19 cellular contexts compared by ENCODE assay signal in genomic region chr12:45260481-45260824, GRCh38. TPM values are rescaled to one million over a fixed set of nuclear protein-coding genes. Genes with fewer than 3 reads are reported as not detected.
DNase-seq lines count a peak whose midpoint lies in the region; ATAC-seq, FAIRE-seq and TF ChIP-seq lines count a peak whose summit lies in the region.
"Had no signal": no experiment of that assay in that cellular context is flagged by ENCODE, and none has a peak within 500 bp of the region (broad histone marks: within the 10 kb centered on the region; RNA-seq: fewer than 3 reads in every experiment).

No MANE protein-coding gene starts in this region.

- no peak for DNase-seq in activated naive CD8-positive, alpha-beta T cell treated with anti-CD3 and anti-CD28 coated beads, Interleukin-2, amount 10 ng/mL, durations not matched to agents 7 days and 5 days
- no peak for DNase-seq in activated naive CD8-positive, alpha-beta T cell treated with anti-CD3 and anti-CD28 coated beads, Interleukin-2, amount 50 U/mL, for 24 hours
- DNase-seq in adipocyte (ENCODE audit: low read depth) (no peak), HepG2 (ENCODE audit: low spot score) (no peak), DMS 273 treated with DMSO at 0.1 percent for 48 hours (lab: John Stamatoyannopoulos, UW) (no peak)
- DNase-seq in activated CD4-positive, alpha-beta T cell treated with anti-CD3 and anti-CD28 coated beads, Interleukin-2, amount 50 U/mL, for 4 hours: no peak
- DNase-seq: activated naive CD4-positive, alpha-beta T cell treated with Interleukin-2 at 50 U/mL for 16 hours; activated T-cell treated with anti-CD3 and anti-CD28 coated beads for 4 hours; CD4-positive, CD25-positive, alpha-beta regulatory T cell; cortex of kidney; DMS79 treated with DMSO at 0.1 percent for 48 hours; NCI-H1092; NCI-H2081 treated with DMSO at 0.1 percent for 48 hours; NCI-H524; stimulated activated naive CD8-positive, alpha-beta T cell treated with anti-CD3 and anti-CD28 coated beads, Interleukin-15, amount 100 ng/mL, for 72 hours had no signal

- no peaks in the 10 kb centered on the region for H3K27me3 ChIP-seq in adipocyte (replicated peaks; ENCODE audit: control insufficient read depth, insufficient read depth, low read length)
- no peaks in the 10 kb centered on the region for H3K27me3 ChIP-seq in HepG2 (ENCODE audit: control insufficient read depth in 1 of 2, insufficient read depth in 2 of 2, low read length in 2 of 2)
- no peaks in the 10 kb centered on the region for H3K27me3 ChIP-seq in stomach smooth muscle (ENCODE audit: control insufficient read depth in 1 of 2, insufficient read depth in 2 of 2, low read length in 2 of 2)
- H3K27me3 ChIP-seq: right atrium auricular region had no signal

- H3K4me1 ChIP-seq in adipocyte (ENCODE audit: control insufficient read depth, insufficient read depth, low read length) (peaks cover 28% of the 10 kb centered on the region), HepG2 (ENCODE audit: insufficient read depth, low read length) (peaks cover 66% of the 10 kb centered on the region), stomach smooth muscle (ENCODE audit: control insufficient read depth, insufficient read depth, low read length) (peaks cover 32% of the 10 kb centered on the region)

- peak; percentile 18 for ATAC-seq in activated naive CD8-positive, alpha-beta T cell treated with anti-CD3 and anti-CD28 coated beads, Interleukin-2, amount 10 ng/mL, durations not matched to agents 7 days and 5 days (ENCODE audit: low read depth)
- no peak for ATAC-seq in activated naive CD8-positive, alpha-beta T cell treated with anti-CD3 and anti-CD28 coated beads, Interleukin-2, amount 50 U/mL, for 24 hours
- ATAC-seq in HepG2 (no peak), HG03196 (IDR thresholded peaks at IDR 0.05; ENCODE audit: unreplicated experiment) (no peak)
- ATAC-seq: stimulated activated naive CD8-positive, alpha-beta T cell treated with anti-CD3 and anti-CD28 coated beads, Interleukin-15, amount 100 ng/mL, for 72 hours had no signal

- H3K27ac Mint-ChIP-seq in activated naive CD8-positive, alpha-beta T cell treated with anti-CD3 and anti-CD28 coated beads, Interleukin-2, amount 10 ng/mL, durations not matched to agents 7 days and 5 days: no peak overlapping the region
- H3K27ac Mint-ChIP-seq in activated naive CD8-positive, alpha-beta T cell treated with anti-CD3 and anti-CD28 coated beads, Interleukin-2, amount 50 U/mL, for 24 hours: no peak overlapping the region
- H3K27ac Mint-ChIP-seq: stimulated activated naive CD8-positive, alpha-beta T cell treated with anti-CD3 and anti-CD28 coated beads, Interleukin-15, amount 100 ng/mL, for 72 hours had no signal

- H3K9ac ChIP-seq in adipocyte (ENCODE audit: low read length) (peak overlapping the region; percentile 48), HepG2 (ENCODE audit: insufficient read depth, low read depth, low read length) (no peak overlapping the region), stomach smooth muscle (ENCODE audit: low read length in 2 of 2) (no peak overlapping the region)

- H3K36me3 ChIP-seq in adipocyte (ENCODE audit: control insufficient read depth, insufficient read depth, low read length, severe bottlenecking): no peaks in the 10 kb centered on the region
- H3K36me3 ChIP-seq in HepG2 (replicated peaks in 1 of 2; ENCODE audit: control insufficient read depth in 1 of 2, insufficient read depth in 2 of 2, low read length in 2 of 2): no peaks in the 10 kb centered on the region
- no peaks in the 10 kb centered on the region for H3K36me3 ChIP-seq in stomach smooth muscle (ENCODE audit: control insufficient read depth in 2 of 2, insufficient read depth in 2 of 2, low read length in 2 of 2)
- H3K36me3 ChIP-seq: right atrium auricular region had no signal

- H3K79me2 ChIP-seq in HepG2 (ENCODE audit: insufficient read depth, low read length): peaks cover 14% of the 10 kb centered on the region

- no peak for TF ChIP-seq POLR2A in HepG2 (IDR thresholded peaks at IDR 0.05; ENCODE audit: insufficient read depth in 1 of 2, low read depth in 2 of 2, low read length in 2 of 2)

- no peaks in the 10 kb centered on the region for H4K20me1 ChIP-seq in HepG2 (ENCODE audit: insufficient read depth, low read length)

- WGBS in HepG2 (ENCODE audit: low lambda C conversion rate): 83% methylated on average over 2 of the region's 2 CpGs

- H3K9me3 ChIP-seq in adipocyte (ENCODE audit: control insufficient read depth, low read length): no peaks in the 10 kb centered on the region
- H3K9me3 ChIP-seq in HepG2 (ENCODE audit: low read length): no peaks in the 10 kb centered on the region
- H3K9me3 ChIP-seq in stomach smooth muscle (ENCODE audit: control insufficient read depth in 2 of 2, low read length in 2 of 2): no peaks in the 10 kb centered on the region
- H3K9me3 ChIP-seq: right atrium auricular region had no signal

- H3K4me2 ChIP-seq in HepG2 (ENCODE audit: low read depth, low read length): peak overlapping the region; percentile 83

- peak overlapping the region; percentile 82 for H3K27ac ChIP-seq in HepG2 (ENCODE audit: extremely low read length, insufficient read depth, low read length)
- H3K27ac ChIP-seq in stomach smooth muscle (ENCODE audit: low read length): peak overlapping the region; percentile 37
- H3K27ac ChIP-seq: right atrium auricular region had no signal

- H3K4me1 Mint-ChIP-seq in activated naive CD8-positive, alpha-beta T cell treated with anti-CD3 and anti-CD28 coated beads, Interleukin-2, amount 10 ng/mL, durations not matched to agents 7 days and 5 days: peaks cover 14% of the 10 kb centered on the region
- peaks cover 17% of the 10 kb centered on the region for H3K4me1 Mint-ChIP-seq in activated naive CD8-positive, alpha-beta T cell treated with anti-CD3 and anti-CD28 coated beads, Interleukin-2, amount 50 U/mL, for 24 hours

- intact Hi-C loops in HepG2 (cut with micrococcal nuclease; ENCODE audit: unreplicated experiment): loop anchor here (1.0 to 5.0 kb wide), 3 partner anchors 9 to 43 kb away; partner anchors contain the start of gene ANO6

- TF ChIP-seq CTCF in HepG2 (CRISPR knock-in tag; IDR thresholded peaks at IDR 0.05): peak; percentile 26; the same call in 1 of the 2 replicates

- BruUV-seq in HepG2 (replicated peaks; lab: Mats Ljungman, UMichigan): no TSS peak

- POLR2A ChIA-PET in activated naive CD8-positive, alpha-beta T cell treated with anti-CD3 and anti-CD28 coated beads, Interleukin-2, amount 10 ng/mL, durations not matched to agents 7 days and 5 days (lab: Charles Lee): no interaction called here
- POLR2A ChIA-PET in HepG2 (lab: Yijun Ruan, JAX): interaction anchor here (0.7 to 2.4 kb wide), 9 partner anchors 11 to 468 kb away, joined by 3 to 13 read pairs (median 5); partner anchors contain the start of genes ANO6 and ARID2

- CTCF ChIA-PET in HepG2 (lab: Yijun Ruan, JAX; ENCODE audit: low intra/inter-chr PET ratio, low total read pairs): no interaction called here

- H3K4me3 Mint-ChIP-seq in activated naive CD8-positive, alpha-beta T cell treated with anti-CD3 and anti-CD28 coated beads, Interleukin-2, amount 10 ng/mL, durations not matched to agents 7 days and 5 days: no peak overlapping the region
- no peak overlapping the region for H3K4me3 Mint-ChIP-seq in activated naive CD8-positive, alpha-beta T cell treated with anti-CD3 and anti-CD28 coated beads, Interleukin-2, amount 50 U/mL, for 24 hours
- H3K4me3 Mint-ChIP-seq: CD4-positive, CD25-positive, alpha-beta regulatory T cell; stimulated activated naive CD8-positive, alpha-beta T cell treated with anti-CD3 and anti-CD28 coated beads, Interleukin-15, amount 100 ng/mL, for 72 hours had no signal

- no peak overlapping the region for H3K4me3 ChIP-seq in adipocyte (ENCODE audit: low read length)
- peak overlapping the region in 2 of 3 experiments; percentile 40 to 50; a peak in 1 of 6 replicates for H3K4me3 ChIP-seq in HepG2 (replicated peaks in 1 of 3; ENCODE audit: insufficient read depth in 1 of 3, low read depth in 2 of 3, low read length in 3 of 3)
- H3K4me3 ChIP-seq in stomach smooth muscle (ENCODE audit: low read length in 2 of 2): no peak overlapping the region
- H3K4me3 ChIP-seq: right atrium auricular region had no signal

- TF ChIP-seq EP300 in HepG2 (IDR thresholded peaks at IDR 0.05; ENCODE audit: low read depth in 2 of 2, low read length in 2 of 2): no peak
- TF ChIP-seq EP300 in HepG2 (CRISPR knock-in tag; IDR thresholded peaks at IDR 0.05; ENCODE audit: borderline replicate concordance): no peak

- no peak for FAIRE-seq in HepG2 (lab: Jason Lieb, UNC)
- FAIRE-seq: A204.1 had no signal

- in situ Hi-C loops in HepG2 (cut with HindIII; ENCODE audit: extremely low pct_ligation_motif_present, low pct_unique_long_range_greater_than_20kb): loop anchor here (5.0 kb wide), 1 partner anchor 33 kb away; no protein-coding TSS in a partner anchor

- no peaks in the 10 kb centered on the region for H3K27me3 Mint-ChIP-seq in activated naive CD8-positive, alpha-beta T cell treated with anti-CD3 and anti-CD28 coated beads, Interleukin-2, amount 10 ng/mL, durations not matched to agents 7 days and 5 days
- H3K27me3 Mint-ChIP-seq in activated naive CD8-positive, alpha-beta T cell treated with anti-CD3 and anti-CD28 coated beads, Interleukin-2, amount 50 U/mL, for 24 hours: no peaks in the 10 kb centered on the region
- H3K27me3 Mint-ChIP-seq: CD4-positive, CD25-positive, alpha-beta regulatory T cell; stimulated activated naive CD8-positive, alpha-beta T cell treated with anti-CD3 and anti-CD28 coated beads, Interleukin-15, amount 100 ng/mL, for 72 hours had no signal

- peaks cover 12% of the 10 kb centered on the region for H3K36me3 Mint-ChIP-seq in activated naive CD8-positive, alpha-beta T cell treated with anti-CD3 and anti-CD28 coated beads, Interleukin-2, amount 10 ng/mL, durations not matched to agents 7 days and 5 days
- no peaks in the 10 kb centered on the region for H3K36me3 Mint-ChIP-seq in activated naive CD8-positive, alpha-beta T cell treated with anti-CD3 and anti-CD28 coated beads, Interleukin-2, amount 50 U/mL, for 24 hours (ENCODE audit: low read depth)

- TF ChIP-seq RAD21 in HepG2 (CRISPR knock-in tag; IDR thresholded peaks at IDR 0.05): no peak

- no peaks in the 10 kb centered on the region for H3K9me3 Mint-ChIP-seq in activated naive CD8-positive, alpha-beta T cell treated with anti-CD3 and anti-CD28 coated beads, Interleukin-2, amount 10 ng/mL, durations not matched to agents 7 days and 5 days
- H3K9me3 Mint-ChIP-seq in activated naive CD8-positive, alpha-beta T cell treated with anti-CD3 and anti-CD28 coated beads, Interleukin-2, amount 50 U/mL, for 24 hours: no peaks in the 10 kb centered on the region
- H3K9me3 Mint-ChIP-seq: CD4-positive, CD25-positive, alpha-beta regulatory T cell; stimulated activated naive CD8-positive, alpha-beta T cell treated with anti-CD3 and anti-CD28 coated beads, Interleukin-15, amount 100 ng/mL, for 72 hours had no signal

- no peak overlapping the region for H2AFZ ChIP-seq in HepG2 (ENCODE audit: low read length)

RNA-seq across cellular contexts. Expression of gene ANO6, which starts 44.6 kb away (rescaled TPM):
- total RNA-seq in activated naive CD8-positive, alpha-beta T cell treated with anti-CD3 and anti-CD28 coated beads, Interleukin-2, amount 10 ng/mL, durations not matched to agents 7 days and 5 days: 10 to 100 TPM; 23.1 to 24.4 TPM
- total RNA-seq in HepG2 (2016; rRNA removed; fragmentation: Illumina TruSeq; extraction: Trizol): 45.8 and 57.1 TPM in 2 replicates
- total RNA-seq in HepG2 (2016; cell fraction: cytosol; rRNA removed; fragmentation: Illumina TruSeq; extraction: Trizol; ENCODE audit: low read depth): 10.4 and 10.9 TPM in 2 replicates
- total RNA-seq in HepG2 (2016; cell fraction: insoluble cytoplasmic fraction; rRNA removed; fragmentation: Illumina TruSeq; extraction: Trizol): 46.6 and 56.5 TPM in 2 replicates
- total RNA-seq in HepG2 (2016; cell fraction: membrane; rRNA removed; fragmentation: Illumina TruSeq; extraction: Trizol): 24.2 and 24.6 TPM in 2 replicates
- 64.7 and 71.5 TPM in 2 replicates for total RNA-seq in HepG2 (2016; cell fraction: nucleus; rRNA removed; fragmentation: Illumina TruSeq; extraction: Trizol)
- polyA plus RNA-seq in HepG2 (2011; rRNA removed): 30.3 and 37.8 TPM in 2 replicates
- 22.9 and 31.2 TPM in 2 replicates for polyA plus RNA-seq in HepG2 (2011; cell fraction: cytosol; rRNA removed)
- 13.8 and 15.5 TPM in 2 replicates for polyA plus RNA-seq in HepG2 (2011; cell fraction: nucleus; rRNA removed)
- polyA plus RNA-seq in HepG2 (2012): 41.1 and 43.6 TPM in 2 replicates
- 2.1 and 2.3 TPM in 2 replicates for polyA plus RNA-seq in HepG2 (2016; cell fraction: cytosol; fragmentation: Illumina TruSeq; extraction: Trizol; ENCODE audit: low read depth)
- 36.6 and 38.9 TPM in 2 replicates for polyA plus RNA-seq in HepG2 (2016; cell fraction: insoluble cytoplasmic fraction; fragmentation: Illumina TruSeq; extraction: Trizol; ENCODE audit: low read depth)
- polyA plus RNA-seq in HepG2 (2016; cell fraction: membrane; fragmentation: Illumina TruSeq; extraction: Trizol; ENCODE audit: low read depth): 8.9 and 9.1 TPM in 2 replicates
- 48.3 and 49.0 TPM in 2 replicates for polyA plus RNA-seq in HepG2 (2016; cell fraction: nucleus; fragmentation: Illumina TruSeq; extraction: Trizol; ENCODE audit: insufficient read depth, low read depth)
- 21.5 and 54.3 TPM in 2 replicates for polyA minus RNA-seq in HepG2 (2011; rRNA and poly(A)+ RNA removed; ENCODE audit: low replicate concordance)
- 52.1 and 54.6 TPM in 2 replicates for polyA minus RNA-seq in HepG2 (2011; cell fraction: cytosol; rRNA and poly(A)+ RNA removed)
- polyA minus RNA-seq in HepG2 (2011; cell fraction: nucleus; rRNA and poly(A)+ RNA removed): 50.3 and 60.4 TPM in 2 replicates

Comparison
In these comparisons a context has a peak if more than half of its experiments do, and no peak if none do; other contexts are left out.
1. H3K4me3 ChIP-seq: peak in HepG2 (2 of 3); none in adipocyte (single experiment) and stomach smooth muscle (0 of 2).